In genomic region chr7:157445956-157446295, GRCh38 we compare ENCODE assay signal across 1 cellular context.
TF ChIP-seq lines count a peak whose summit lies in the region.

No MANE protein-coding gene starts in this region.

TF ChIP-seq in K562, 482 proteins besides CTCF, POLR2A, EP300 and RAD21 (continued from another document):
- TF ChIP-seq ZNF740 (CRISPR knock-in tag; IDR thresholded peaks at IDR 0.05) (no peak), ZNF740 (tag; IDR thresholded peaks at IDR 0.05) (no peak), NBN (IDR thresholded peaks at IDR 0.05; ENCODE audit: low read depth) (no peak), RBM25 (IDR thresholded peaks at IDR 0.05; ENCODE audit: low read depth, low read length, severe bottlenecking) (no peak), RAD51 (IDR thresholded peaks at IDR 0.05; ENCODE audit: borderline replicate concordance, low read depth) (no peak), ATF1 (CRISPR knock-in tag; IDR thresholded peaks at IDR 0.05) (no peak), ATF1 (tag; IDR thresholded peaks at IDR 0.05) (no peak), ZBTB17 (CRISPR knock-in tag; IDR thresholded peaks at IDR 0.05) (no peak), RBM34 (IDR thresholded peaks at IDR 0.05; ENCODE audit: borderline replicate concordance, insufficient read depth, low read length) (no peak), ZFX (CRISPR knock-in tag; IDR thresholded peaks at IDR 0.05) (no peak), SAFB (IDR thresholded peaks at IDR 0.05; ENCODE audit: borderline replicate concordance, low read depth, low read length) (no peak), PHF8 (IDR thresholded peaks at IDR 0.05; ENCODE audit: borderline replicate concordance, low read length) (no peak), ZBTB5 (IDR thresholded peaks at IDR 0.05) (no peak), ZFP36 (IDR thresholded peaks at IDR 0.05; ENCODE audit: low read depth, low read length, partially characterized antibody) (no peak), MCM7 (IDR thresholded peaks at IDR 0.05) (no peak), ZNF695 (CRISPR knock-in tag; IDR thresholded peaks at IDR 0.05) (no peak), PKNOX1 (IDR thresholded peaks at IDR 0.05) (no peak)
